8 cellular contexts compared by ENCODE assay signal in genomic region chr3:47781326-47781684, GRCh38. TPM values are rescaled to one million over a fixed set of nuclear protein-coding genes. Genes with fewer than 3 reads are reported as not detected.
DNase-seq lines count a peak whose midpoint lies in the region; ATAC-seq and TF ChIP-seq lines count a peak whose summit lies in the region.

No MANE protein-coding gene starts in this region.

- no peaks in the 10 kb centered on the region for H3K9me3 Mint-ChIP-seq in activated naive CD4-positive, alpha-beta T cell treated with anti-CD3 and anti-CD28 coated beads, Interleukin-2, amount 10 ng/mL, durations not matched to agents 7 days and 5 days

- intact Hi-C loops in cardiac septum (cut with DNase I) (no loop called here), posterior vena cava (cut with DNase I) (no loop called here)

- H3K27ac Mint-ChIP-seq in activated naive CD4-positive, alpha-beta T cell treated with anti-CD3 and anti-CD28 coated beads, Interleukin-2, amount 10 ng/mL, durations not matched to agents 7 days and 5 days: peak overlapping the region; percentile 95

- no peaks in the 10 kb centered on the region for H3K4me1 ChIP-seq in urinary bladder (ENCODE audit: insufficient read depth)

- peaks cover 15% of the 10 kb centered on the region for H3K27me3 Mint-ChIP-seq in activated naive CD4-positive, alpha-beta T cell treated with anti-CD3 and anti-CD28 coated beads, Interleukin-2, amount 10 ng/mL, durations not matched to agents 7 days and 5 days

- peak overlapping the region; percentile 96 for H3K27ac ChIP-seq in urinary bladder (ENCODE audit: low read depth)

- no peaks in the 10 kb centered on the region for H3K36me3 ChIP-seq in urinary bladder (ENCODE audit: insufficient read depth)

- peak overlapping the region; percentile 84 for H3K4me3 ChIP-seq in urinary bladder (ENCODE audit: low read depth, low read length)

- ATAC-seq in HG02798 (IDR thresholded peaks at IDR 0.05; ENCODE audit: poor library complexity, unreplicated experiment): peak; percentile 47

- WGBS in urinary bladder: under 1% methylated on average over 37 of the region's 37 CpGs

- DNase-seq in NCI-H2029 (lab: John Stamatoyannopoulos, UW) (peak; percentile 56), NCI-H2029 treated with DMSO at 0.1 percent for 48 hours (lab: John Stamatoyannopoulos, UW) (no peak), cardiac septum (ENCODE audit: low spot score) (peak; percentile 81), posterior vena cava (ENCODE audit: low spot score) (peak; percentile 88)
- peak; percentile 71 for DNase-seq in activated naive CD4-positive, alpha-beta T cell treated with anti-CD3 and anti-CD28 coated beads, Interleukin-2, amount 10 ng/mL, durations not matched to agents 7 days and 5 days

- CTCF ChIA-PET in activated naive CD4-positive, alpha-beta T cell treated with anti-CD3 and anti-CD28 coated beads, Interleukin-2, amount 10 ng/mL, durations not matched to agents 7 days and 5 days (lab: Charles Lee): interaction anchor here (1.4 kb wide), 1 partner anchor 9 kb away, joined by 6 read pairs; no protein-coding TSS in a partner anchor

- peaks cover 6% of the 10 kb centered on the region for H3K36me3 Mint-ChIP-seq in activated naive CD4-positive, alpha-beta T cell treated with anti-CD3 and anti-CD28 coated beads, Interleukin-2, amount 10 ng/mL, durations not matched to agents 7 days and 5 days

- peak overlapping the region; percentile 97 for H3K4me3 Mint-ChIP-seq in activated naive CD4-positive, alpha-beta T cell treated with anti-CD3 and anti-CD28 coated beads, Interleukin-2, amount 10 ng/mL, durations not matched to agents 7 days and 5 days

- H3K4me1 Mint-ChIP-seq in activated naive CD4-positive, alpha-beta T cell treated with anti-CD3 and anti-CD28 coated beads, Interleukin-2, amount 10 ng/mL, durations not matched to agents 7 days and 5 days: peaks cover 32% of the 10 kb centered on the region

TF ChIP-seq in PFSK-1, 5 proteins besides CTCF, POLR2A, EP300 and RAD21:
- TF ChIP-seq, protein P1, sequence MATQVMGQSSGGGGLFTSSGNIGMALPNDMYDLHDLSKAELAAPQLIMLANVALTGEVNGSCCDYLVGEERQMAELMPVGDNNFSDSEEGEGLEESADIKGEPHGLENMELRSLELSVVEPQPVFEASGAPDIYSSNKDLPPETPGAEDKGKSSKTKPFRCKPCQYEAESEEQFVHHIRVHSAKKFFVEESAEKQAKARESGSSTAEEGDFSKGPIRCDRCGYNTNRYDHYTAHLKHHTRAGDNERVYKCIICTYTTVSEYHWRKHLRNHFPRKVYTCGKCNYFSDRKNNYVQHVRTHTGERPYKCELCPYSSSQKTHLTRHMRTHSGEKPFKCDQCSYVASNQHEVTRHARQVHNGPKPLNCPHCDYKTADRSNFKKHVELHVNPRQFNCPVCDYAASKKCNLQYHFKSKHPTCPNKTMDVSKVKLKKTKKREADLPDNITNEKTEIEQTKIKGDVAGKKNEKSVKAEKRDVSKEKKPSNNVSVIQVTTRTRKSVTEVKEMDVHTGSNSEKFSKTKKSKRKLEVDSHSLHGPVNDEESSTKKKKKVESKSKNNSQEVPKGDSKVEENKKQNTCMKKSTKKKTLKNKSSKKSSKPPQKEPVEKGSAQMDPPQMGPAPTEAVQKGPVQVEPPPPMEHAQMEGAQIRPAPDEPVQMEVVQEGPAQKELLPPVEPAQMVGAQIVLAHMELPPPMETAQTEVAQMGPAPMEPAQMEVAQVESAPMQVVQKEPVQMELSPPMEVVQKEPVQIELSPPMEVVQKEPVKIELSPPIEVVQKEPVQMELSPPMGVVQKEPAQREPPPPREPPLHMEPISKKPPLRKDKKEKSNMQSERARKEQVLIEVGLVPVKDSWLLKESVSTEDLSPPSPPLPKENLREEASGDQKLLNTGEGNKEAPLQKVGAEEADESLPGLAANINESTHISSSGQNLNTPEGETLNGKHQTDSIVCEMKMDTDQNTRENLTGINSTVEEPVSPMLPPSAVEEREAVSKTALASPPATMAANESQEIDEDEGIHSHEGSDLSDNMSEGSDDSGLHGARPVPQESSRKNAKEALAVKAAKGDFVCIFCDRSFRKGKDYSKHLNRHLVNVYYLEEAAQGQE (IDR thresholded peaks at IDR 0.05; ENCODE audit: insufficient read depth in 1 of 2, low read depth in 2 of 2, low read length in 2 of 2): no peak
- TF ChIP-seq SIN3A (IDR thresholded peaks at IDR 0.05; ENCODE audit: borderline replicate concordance, insufficient read depth, low read length): peak; percentile 68; the same call in 1 of the 2 replicates
- no peak for TF ChIP-seq FOXP2 (optimal IDR thresholded peaks at IDR 0.05; ENCODE audit: borderline replicate concordance, extremely low read depth, extremely low read length, insufficient read depth)

RNA-seq across cellular contexts. Expression of gene SMARCC1, which starts 0.4 kb away (rescaled TPM):
- 54.6 TPM for polyA plus RNA-seq in PFSK-1 (2012; ENCODE audit: insufficient read length, low read depth)
- total RNA-seq in cardiac septum: 31.7 TPM
- total RNA-seq in posterior vena cava: 10 to 100 TPM; 53.4 to 84.8 TPM
- 58.4 TPM for total RNA-seq in urinary bladder
- polyA plus RNA-seq in urinary bladder: 33.3 TPM

RNA-seq across cellular contexts. Expression of gene DHX30, which starts 21.6 kb away (rescaled TPM):
- polyA plus RNA-seq in PFSK-1 (2012; ENCODE audit: insufficient read length, low read depth): 81.3 TPM
- total RNA-seq in cardiac septum (48.3 TPM), posterior vena cava (10 to 100 TPM; 41.0 to 41.4 TPM), urinary bladder (41.8 TPM)
- 52.0 TPM for polyA plus RNA-seq in urinary bladder
